8 cellular contexts compared by ENCODE assay signal in genomic region chr4:173334085-173334890, GRCh38. TPM values are rescaled to one million over a fixed set of nuclear protein-coding genes. Genes with fewer than 3 reads are reported as not detected.
DNase-seq lines count a peak whose midpoint lies in the region; ATAC-seq and TF ChIP-seq lines count a peak whose summit lies in the region.

Gene HMGB2, minus strand, starts transcription at chr4:173334358. Its CDS starts 709 bp downstream, at chr4:173333649.

- ATAC-seq in GM21619 (IDR thresholded peaks at IDR 0.05; ENCODE audit: unreplicated experiment), result peak; percentile 85
- peak; percentile 92 for ATAC-seq in mucosa of descending colon

- peaks cover 25% of the 10 kb centered on the region for H3K4me1 ChIP-seq in PC-9 (replicated peaks; ENCODE audit: insufficient read depth)
- peaks cover 13% of the 10 kb centered on the region for H3K4me1 ChIP-seq in mucosa of descending colon (ENCODE audit: low read depth)

- H3K79me2 ChIP-seq in PC-9 (ENCODE audit: low read depth), result peaks cover 31% of the 10 kb centered on the region

- H3K9me2 ChIP-seq in PC-9 (ENCODE audit: insufficient read depth), result no peaks in the 10 kb centered on the region

- BruUV-seq in PC-9 (replicated peaks; lab: Mats Ljungman, UMichigan), result no TSS peak

- CTCF ChIA-PET in PC-9 (lab: Charles Lee), result interaction anchor here (0.6 kb wide), 1 partner anchor 1338 kb away, joined by 5 read pairs; no protein-coding TSS in a partner anchor

- H3K27ac ChIP-seq in PC-9 (peak within 1 kb of the TSS; percentile 79), epithelial cell of prostate (peak within 1 kb of the TSS; percentile 91)

- H3K36me3 ChIP-seq in PC-9 (ENCODE audit: low read depth), result no peaks in the 10 kb centered on the region
- peaks cover 4% of the 10 kb centered on the region for H3K36me3 ChIP-seq in mucosa of descending colon (ENCODE audit: low read depth)

- peak within 1 kb of the TSS; percentile 98 for H3K4me2 ChIP-seq in PC-9

- intact Hi-C loops in PC-9 (cut with micrococcal nuclease; ENCODE audit: unreplicated experiment) (loop anchor here (1.0 kb wide), 2 partner anchors 36 to 143 kb away; partner anchors contain the start of gene SAP30), mucosa of descending colon (cut with DNase I, micrococcal nuclease) (no loop called here)

- peak within 1 kb of the TSS; percentile 99 for H2AFZ ChIP-seq in PC-9

- no peaks in the 10 kb centered on the region for H4K20me1 ChIP-seq in PC-9 (ENCODE audit: insufficient read depth)

- POLR2A ChIA-PET in PC-9 (lab: Charles Lee; ENCODE audit: unreplicated experiment), result interaction anchor here (0.5 to 0.7 kb wide), 5 partner anchors 35 to 361 kb away, joined by 3 to 6 read pairs (median 4); no protein-coding TSS in a partner anchor

- H3F3A ChIP-seq in PC-9 (ENCODE audit: insufficient read depth, low read depth), result peaks cover 18% of the 10 kb centered on the region; the same call in 1 of the 2 replicates

- H3K4me3 ChIP-seq in Jurkat, Clone E6-1 (ENCODE audit: low read length), result peak within 1 kb of the TSS; percentile 98
- H3K4me3 ChIP-seq in PC-9 (peak within 1 kb of the TSS; percentile 96), mucosa of descending colon (peak within 1 kb of the TSS; percentile 88)

- peak; percentile 100 for DNase-seq in DMS153 (lab: John Stamatoyannopoulos, UW)
- DNase-seq in Jurkat, Clone E6-1 (ENCODE audit: low read depth, low spot score), result peak; percentile 100
- peak; percentile 96 to 99 for DNase-seq in PC-9
- peak; percentile 99 for DNase-seq in activated T-cell treated with anti-CD3 and anti-CD28 coated beads, Interleukin-2, amount 50 U/mL, for 1 hour
- peak; percentile 100 for DNase-seq in epithelial cell of prostate (ENCODE audit: low read depth, low spot score)
- peak; percentile 100 for DNase-seq in mucosa of descending colon
- DNase-seq in stimulated activated CD8-positive, alpha-beta memory T cell treated with anti-CD3 and anti-CD28 coated beads, Interleukin-4, amount 100 ng/mL, for 24 hours (ENCODE audit: low read depth), result peak; percentile 99

- H3K9me3 ChIP-seq in PC-9 (ENCODE audit: insufficient read depth, low read depth) (no peaks in the 10 kb centered on the region), mucosa of descending colon (no peaks in the 10 kb centered on the region)

- no peaks in the 10 kb centered on the region for H3K27me3 ChIP-seq in PC-9 (ENCODE audit: insufficient read depth, low read depth)

- TF ChIP-seq CTCF in PC-9 (conservative IDR thresholded peaks at IDR 0.05) (no peak), mucosa of descending colon (IDR thresholded peaks at IDR 0.05) (no peak)

RNA-seq across cellular contexts. Expression of gene HMGB2, which starts in this region (rescaled TPM):
- 995 TPM for polyA plus RNA-seq in Jurkat, Clone E6-1 (2012; ENCODE audit: insufficient read depth, insufficient read length)
- total RNA-seq in PC-9 (2021) (202 and 213 TPM in 2 replicates), mucosa of descending colon (100 to 1,000 TPM in 1 of 3 donors, 10 to 100 TPM in 2; 42.0 to 113 (median 54.4) TPM)

Comparison
In these comparisons a context has a peak if more than half of its experiments do, and no peak if none do; other contexts are left out.
1. Peak in every context shown above with its lines: DNase-seq, ATAC-seq, H3K4me3 ChIP-seq and H3K27ac ChIP-seq.